ENCODE assay signal across 20 cellular contexts in genomic region chr3:112247351-112247750, GRCh38. TPM values are rescaled to one million over a fixed set of nuclear protein-coding genes. Genes with fewer than 3 reads are reported as not detected.
"Had no signal": no experiment of that assay in that cellular context is flagged by ENCODE, and none has a peak within 500 bp of the region (broad histone marks: within the 10 kb centered on the region; RNA-seq: fewer than 3 reads in every experiment).

No MANE protein-coding gene starts in this region.

- H3K27ac ChIP-seq: esophagus squamous epithelium, neural progenitor cell, suprapubic skin, transverse colon, uterus had no signal

- H3K27ac Mint-ChIP-seq: activated B cell treated with CpG ODN at 0.5 μM for 24 hours; activated CD4-positive, alpha-beta memory T cell treated with anti-CD3 and anti-CD28 coated beads, Interleukin-2, amount 10 ng/mL, durations not matched to agents 7 days and 5 days; activated CD8-positive, alpha-beta memory T cell treated with anti-CD3 and anti-CD28 coated beads, Interleukin-2, amount 10 ng/mL, durations not matched to agents 7 days and 5 days; activated naive CD8-positive, alpha-beta T cell treated with anti-CD3 and anti-CD28 coated beads for 36 hours; neural progenitor cell; progenitor cell of endocrine pancreas; stimulated activated naive CD8-positive, alpha-beta T cell treated with anti-CD3 and anti-CD28 coated beads, Interleukin-15, Interleukin-2, amounts not matched to agents 100 ng/mL and 50 ng/mL, for 24 hours had no signal

- H3K27me3 Mint-ChIP-seq: activated B cell treated with CpG ODN at 0.5 μM for 24 hours; activated CD4-positive, alpha-beta memory T cell treated with anti-CD3 and anti-CD28 coated beads, Interleukin-2, amount 10 ng/mL, durations not matched to agents 7 days and 5 days; activated naive CD8-positive, alpha-beta T cell treated with anti-CD3 and anti-CD28 coated beads for 36 hours; naive B cell; progenitor cell of endocrine pancreas had no signal

- H3K4me2 ChIP-seq: neural progenitor cell had no signal

- DNase-seq: activated B cell treated with CpG ODN at 0.5 μM for 24 hours; activated CD4-positive, alpha-beta memory T cell treated with anti-CD3 and anti-CD28 coated beads, Interleukin-2, amount 10 ng/mL, durations not matched to agents 7 days and 5 days; activated CD4-positive, alpha-beta T cell treated with anti-CD3 and anti-CD28 coated beads for 48 hours; activated CD8-positive, alpha-beta memory T cell treated with anti-CD3 and anti-CD28 coated beads, Interleukin-2, amount 10 ng/mL, durations not matched to agents 7 days and 5 days; activated naive CD4-positive, alpha-beta T cell; activated naive CD8-positive, alpha-beta T cell treated with anti-CD3 and anti-CD28 coated beads for 36 hours; amygdala; effector memory CD8-positive, alpha-beta T cell; esophagus squamous epithelium; left ventricle myocardium superior; mucosa of descending colon; naive B cell; stimulated activated CD4-positive, alpha-beta T cell treated with anti-CD3 and anti-CD28 coated beads, Interleukin-2, amount 100 ng/mL, for 24 hours; transverse colon; uterus had no signal

- H3K4me1 ChIP-seq: esophagus squamous epithelium, neural progenitor cell, suprapubic skin, transverse colon, uterus had no signal

- H3K36me3 Mint-ChIP-seq: activated CD8-positive, alpha-beta memory T cell treated with anti-CD3 and anti-CD28 coated beads, Interleukin-2, amount 10 ng/mL, durations not matched to agents 7 days and 5 days; activated naive CD8-positive, alpha-beta T cell treated with anti-CD3 and anti-CD28 coated beads for 36 hours; naive B cell; neural progenitor cell had no signal

- H3K4me1 Mint-ChIP-seq: activated CD4-positive, alpha-beta memory T cell treated with anti-CD3 and anti-CD28 coated beads, Interleukin-2, amount 10 ng/mL, durations not matched to agents 7 days and 5 days; neural progenitor cell had no signal

- H3K9ac ChIP-seq: neural progenitor cell had no signal

- H3K4me3 Mint-ChIP-seq: activated B cell treated with CpG ODN at 0.5 μM for 24 hours; activated CD4-positive, alpha-beta memory T cell treated with anti-CD3 and anti-CD28 coated beads, Interleukin-2, amount 10 ng/mL, durations not matched to agents 7 days and 5 days; activated CD8-positive, alpha-beta memory T cell treated with anti-CD3 and anti-CD28 coated beads, Interleukin-2, amount 10 ng/mL, durations not matched to agents 7 days and 5 days; activated naive CD8-positive, alpha-beta T cell treated with anti-CD3 and anti-CD28 coated beads for 36 hours; effector memory CD8-positive, alpha-beta T cell; naive B cell; neural progenitor cell; stimulated activated naive CD8-positive, alpha-beta T cell treated with anti-CD3 and anti-CD28 coated beads, Interleukin-15, Interleukin-2, amounts not matched to agents 100 ng/mL and 50 ng/mL, for 24 hours had no signal

- H3K36me3 ChIP-seq: esophagus squamous epithelium, neural progenitor cell, suprapubic skin, transverse colon, uterus had no signal

- H3K27me3 ChIP-seq: esophagus squamous epithelium, neural progenitor cell, suprapubic skin, transverse colon, uterus had no signal

- H3K9me3 Mint-ChIP-seq: activated naive CD8-positive, alpha-beta T cell treated with anti-CD3 and anti-CD28 coated beads for 36 hours; stimulated activated naive CD8-positive, alpha-beta T cell treated with anti-CD3 and anti-CD28 coated beads, Interleukin-15, Interleukin-2, amounts not matched to agents 100 ng/mL and 50 ng/mL, for 24 hours had no signal

- H3K4me3 ChIP-seq: esophagus squamous epithelium, mucosa of descending colon, neural progenitor cell, suprapubic skin, transverse colon, uterus had no signal

- H3K9me3 ChIP-seq: esophagus squamous epithelium, mucosa of descending colon, suprapubic skin, transverse colon, uterus had no signal

- ATAC-seq: activated CD8-positive, alpha-beta memory T cell treated with anti-CD3 and anti-CD28 coated beads, Interleukin-2, amount 10 ng/mL, durations not matched to agents 7 days and 5 days; effector memory CD8-positive, alpha-beta T cell; left ventricle myocardium superior; mucosa of descending colon had no signal

RNA-seq across cellular contexts. Expression of gene SLC9C1, which starts 46.7 kb away (rescaled TPM):
- total RNA-seq: activated CD4-positive, alpha-beta memory T cell treated with anti-CD3 and anti-CD28 coated beads, Interleukin-2, amount 10 ng/mL, durations not matched to agents 7 days and 5 days; activated naive CD8-positive, alpha-beta T cell treated with anti-CD3 and anti-CD28 coated beads for 36 hours; esophagus squamous epithelium; osteoblast; suprapubic skin; transverse colon had no signal
